ENCODE assay signal across 8 cellular contexts in genomic region chr10:79929409-79929904, GRCh38. TPM values are rescaled to one million over a fixed set of nuclear protein-coding genes. Genes with fewer than 3 reads are reported as not detected.
DNase-seq lines count a peak whose midpoint lies in the region; ATAC-seq, FAIRE-seq and TF ChIP-seq lines count a peak whose summit lies in the region.

No MANE protein-coding gene starts in this region.

- H3K4me1 ChIP-seq in A549 (no peaks in the 10 kb centered on the region), lung (ENCODE audit: control insufficient read depth in 2 of 2, insufficient read depth in 2 of 2, low read length in 2 of 2) (no peaks in the 10 kb centered on the region)

- POLR2A ChIA-PET in A549 (lab: Yijun Ruan, JAX), result no interaction called here
- POLR2A ChIA-PET in activated CD4-positive, alpha-beta memory T cell treated with anti-CD3 and anti-CD28 coated beads, Interleukin-2, amount 10 ng/mL, durations not matched to agents 7 days and 5 days (lab: Charles Lee), result no interaction called here

- ATAC-seq in A549, result peak; percentile 90 to 98
- peak; percentile 78 for ATAC-seq in HG02938 (IDR thresholded peaks at IDR 0.05; ENCODE audit: unreplicated experiment)
- peak; percentile 42 for ATAC-seq in lung (ENCODE audit: insufficient read depth, low FRiP score)

- H3K9me3 ChIP-seq in A549, result no peaks in the 10 kb centered on the region
- H3K9me3 ChIP-seq in lung (ENCODE audit: control insufficient read depth in 2 of 2, insufficient read depth in 1 of 2, low read length in 1 of 2), result peaks cover 0 to 3% of the 10 kb centered on the region in 2 donors

- no peaks in the 10 kb centered on the region for H3K9me3 Mint-ChIP-seq in activated CD4-positive, alpha-beta memory T cell treated with anti-CD3 and anti-CD28 coated beads, Interleukin-2, amount 10 ng/mL, durations not matched to agents 7 days and 5 days

- WGBS in A549 (ENCODE audit: missing lambda C conversion rate), result 0% methylated on average over 12 of the region's 14 CpGs
- WGBS in lung, 2 donors, result 18 to 23% methylated on average over 14 of the region's 14 CpGs

- FAIRE-seq in A549 (lab: Jason Lieb, UNC) (peak; percentile 23), GM12891 (lab: Jason Lieb, UNC) (peak; percentile 72)

- no peak overlapping the region for H3K4me3 ChIP-seq in A549
- H3K4me3 ChIP-seq in lung, result no peak overlapping the region

- no peaks in the 10 kb centered on the region for H3K36me3 ChIP-seq in lung (ENCODE audit: control insufficient read depth in 2 of 2, insufficient read depth in 2 of 2, low read length in 2 of 2)

- DNase-seq in A549 (ENCODE audit: low read depth in 1 of 2, low spot score in 1 of 2) (peak; percentile 66 to 71), GM12891 (ENCODE audit: insufficient read length, low spot score) (peak; percentile 52), NCI-H345 treated with DMSO at 0.1 percent for 48 hours (lab: John Stamatoyannopoulos, UW; ENCODE audit: unreplicated experiment) (peak; percentile 32), lung (ENCODE audit: low spot score) (peak; percentile 76)
- DNase-seq in activated CD4-positive, alpha-beta memory T cell treated with anti-CD3 and anti-CD28 coated beads, Interleukin-2, amount 10 ng/mL, durations not matched to agents 7 days and 5 days, result peak; percentile 82
- DNase-seq in effector CD4-positive, alpha-beta T cell, result peak; percentile 62
- DNase-seq in stimulated activated CD8-positive, alpha-beta memory T cell treated with anti-CD3 and anti-CD28 coated beads, Interleukin-12 subunit alpha, Interleukin-12 subunit beta, amount 100 ng/mL, for 4 hours (ENCODE audit: low read depth), result peak; percentile 41

- H3K4me2 ChIP-seq in A549, result peak overlapping the region; percentile 46

- TF ChIP-seq EP300 in A549 (IDR thresholded peaks at IDR 0.05), result no peak

- no peaks in the 10 kb centered on the region for H3K27me3 ChIP-seq in lung (ENCODE audit: control insufficient read depth, insufficient read depth)

- peak; percentile 89 to 93 for TF ChIP-seq RAD21 in A549 (conservative IDR thresholded peaks at IDR 0.05 in 1 of 2, IDR thresholded peaks at IDR 0.05 in 1 of 2)

- H3K36me3 Mint-ChIP-seq in activated CD4-positive, alpha-beta memory T cell treated with anti-CD3 and anti-CD28 coated beads, Interleukin-2, amount 10 ng/mL, durations not matched to agents 7 days and 5 days (ENCODE audit: low read depth), result no peaks in the 10 kb centered on the region

- H3K4me1 Mint-ChIP-seq in activated CD4-positive, alpha-beta memory T cell treated with anti-CD3 and anti-CD28 coated beads, Interleukin-2, amount 10 ng/mL, durations not matched to agents 7 days and 5 days, result no peaks in the 10 kb centered on the region

- H3K27me3 Mint-ChIP-seq in activated CD4-positive, alpha-beta memory T cell treated with anti-CD3 and anti-CD28 coated beads, Interleukin-2, amount 10 ng/mL, durations not matched to agents 7 days and 5 days, result peaks cover 29% of the 10 kb centered on the region

- no peak for TF ChIP-seq POLR2A in A549 (IDR thresholded peaks at IDR 0.05; ENCODE audit: low read length)
- TF ChIP-seq POLR2A in GM12891 (IDR thresholded peaks at IDR 0.05; ENCODE audit: low read depth, low read length), result no peak

- peak; percentile 92 for TF ChIP-seq CTCF in A549 (IDR thresholded peaks at IDR 0.05)
- peak; percentile 85 for TF ChIP-seq CTCF in lung (IDR thresholded peaks at IDR 0.05; ENCODE audit: control extremely low read depth, extremely low read depth)

- CTCF ChIA-PET in A549 (lab: Yijun Ruan, JAX), result interaction anchor here (0.8 to 2.1 kb wide), 6 partner anchors 9 to 560 kb away, joined by 3 to 10 read pairs (median 6); partner anchors contain the start of gene SFTPA2
- CTCF ChIA-PET in activated CD4-positive, alpha-beta memory T cell treated with anti-CD3 and anti-CD28 coated beads, Interleukin-2, amount 10 ng/mL, durations not matched to agents 7 days and 5 days (lab: Charles Lee), result interaction anchor here (0.6 to 2.3 kb wide), 5 partner anchors 51 to 392 kb away, joined by 3 to 8 read pairs (median 4); no protein-coding TSS in a partner anchor

- no peak overlapping the region for H3K27ac Mint-ChIP-seq in activated CD4-positive, alpha-beta memory T cell treated with anti-CD3 and anti-CD28 coated beads, Interleukin-2, amount 10 ng/mL, durations not matched to agents 7 days and 5 days

- H3K27ac ChIP-seq in A549, result no peak overlapping the region
- no peak overlapping the region for H3K27ac ChIP-seq in lung (ENCODE audit: low read depth in 1 of 2, low read length in 1 of 2)

- no peak overlapping the region for H3K4me3 Mint-ChIP-seq in activated CD4-positive, alpha-beta memory T cell treated with anti-CD3 and anti-CD28 coated beads, Interleukin-2, amount 10 ng/mL, durations not matched to agents 7 days and 5 days

TF ChIP-seq in A549, 52 proteins besides CTCF, POLR2A, EP300 and RAD21:
- TF ChIP-seq MAX (IDR thresholded peaks at IDR 0.05) (peak; percentile 47; the same call in 1 of the 2 replicates), JUNB (IDR thresholded peaks at IDR 0.05) (no peak), MYC (IDR thresholded peaks at IDR 0.05; ENCODE audit: borderline replicate concordance, low read length) (0 out of 2 replicates have a peak, but pooled peaks have one; percentile 43), SMC3 (IDR thresholded peaks at IDR 0.05) (peak; percentile 87)

TF ChIP-seq in GM12891, 5 proteins besides CTCF, POLR2A, EP300 and RAD21:
- TF ChIP-seq TAF1 (IDR thresholded peaks at IDR 0.05; ENCODE audit: low read depth, low read length), result no peak
- no peak for TF ChIP-seq SPI1 (IDR thresholded peaks at IDR 0.05; ENCODE audit: low read depth, low read length)
- no peak for TF ChIP-seq POU2F2 (IDR thresholded peaks at IDR 0.05; ENCODE audit: low read depth, low read length)
- TF ChIP-seq PAX5 (IDR thresholded peaks at IDR 0.05; ENCODE audit: insufficient read depth, low read length, severe bottlenecking), result no peak
- TF ChIP-seq POLR2AphosphoS5 (IDR thresholded peaks at IDR 0.05; ENCODE audit: low read depth, low read length), result no peak

RNA-seq across cellular contexts. Expression of gene SFTPD, which starts 19.4 kb away (rescaled TPM):
- polyA plus RNA-seq in A549 (2011; rRNA removed) (0.19 TPM in 2 replicates), A549 (2017; fragmentation: RNase III; extraction: RNeasy Plus Mini Kit Qiagen cat#74134 plus additional on column Dnase treatment) (0.17 to 0.40 TPM (median 0.25 TPM) in 3 replicates), lung (100 to 1,000 TPM; 635 to 636 TPM)
- polyA plus RNA-seq in A549 (2012; cell fraction: cytosol; rRNA removed), result 0.06 and 0.11 TPM in 2 replicates
- polyA plus RNA-seq in A549 (2012; cell fraction: nucleus; rRNA removed), result 0.12 TPM in 1 of 2 replicates, not detected in the other
- polyA minus RNA-seq in A549 (2011; rRNA and poly(A)+ RNA removed), result not detected in 2 replicates
- not detected for polyA plus RNA-seq in GM12891 (2012; ENCODE audit: low read depth, missing spikeins)
- total RNA-seq in activated CD4-positive, alpha-beta memory T cell treated with anti-CD3 and anti-CD28 coated beads, Interleukin-2, amount 10 ng/mL, durations not matched to agents 7 days and 5 days, result not detected
- 100 to 1,000 TPM; 216 to 661 TPM for total RNA-seq in lung

Comparison
In these comparisons a context has a peak if more than half of its experiments do, and no peak if none do; other contexts are left out.
1. ATAC-seq: peak in every context shown above with its lines; median percentile 94 in A549; 78 in HG02938; 42 in lung.
2. DNase-seq: peak in every context shown above with its lines; median percentile 82 in activated CD4-positive, alpha-beta memory T cell treated with anti-CD3 and anti-CD28 coated beads, Interleukin-2, amount 10 ng/mL, durations not matched to agents 7 days and 5 days; 76 in lung; 68 in A549; 62 in effector CD4-positive, alpha-beta T cell; 52 in GM12891; 41 in stimulated activated CD8-positive, alpha-beta memory T cell treated with anti-CD3 and anti-CD28 coated beads, Interleukin-12 subunit alpha, Interleukin-12 subunit beta, amount 100 ng/mL, for 4 hours; 32 in NCI-H345 treated with DMSO at 0.1 percent for 48 hours.
3. RNA of gene SFTPD, which starts 19.4 kb away (total RNA-seq): 216 to 661 TPM in lung; not detected in activated CD4-positive, alpha-beta memory T cell treated with anti-CD3 and anti-CD28 coated beads, Interleukin-2, amount 10 ng/mL, durations not matched to agents 7 days and 5 days; every median in the first group is over 100 times any median in the second.